Comparison of ENCODE assay signal across 8 cellular contexts in genomic region chr11:110295487-110296225, GRCh38. TPM values are rescaled to one million over a fixed set of nuclear protein-coding genes. Genes with fewer than 3 reads are reported as not detected.
DNase-seq lines count a peak whose midpoint lies in the region; ATAC-seq and TF ChIP-seq lines count a peak whose summit lies in the region.

No MANE protein-coding gene starts in this region.

- in situ Hi-C loops in Caki2 (cut with HindIII; ENCODE audit: low pct_unique_long_range_greater_than_20kb, low sequenced_read_pairs) = no loop called here

- peak overlapping the region; percentile 76 for H3K27ac ChIP-seq in right cardiac atrium (ENCODE audit: low read length)
- peak overlapping the region; percentile 98 for H3K27ac ChIP-seq in psoas muscle

- DNase-seq in Caki2 (ENCODE audit: low read depth) (peak; percentile 36), HS-27A (ENCODE audit: low read depth) (peak; percentile 20), SK-N-DZ (ENCODE audit: low spot score) (peak; percentile 24), amniotic epithelial cell (ENCODE audit: low read depth) (peak; percentile 24), right cardiac atrium (peak; percentile 57 to 84 (median 79)), psoas muscle (peak; percentile 54 to 71), DMS114 treated with DMSO at 0.1 percent for 48 hours (lab: John Stamatoyannopoulos, UW; ENCODE audit: unreplicated experiment) (no peak)

- H3K36me3 ChIP-seq in psoas muscle (ENCODE audit: insufficient read depth in 1 of 2, low read depth in 1 of 2) = no peaks in the 10 kb centered on the region

- intact Hi-C loops in right cardiac atrium (cut with DNase I) (loop anchor here in 2 of 4 donors (10.0 kb wide), 1 partner anchor 69 kb away; no protein-coding TSS in a partner anchor), psoas muscle (cut with DNase I) (loop anchor here (5.0 to 10.0 kb wide), 4 partner anchors 43 to 137 kb away; partner anchors contain the start of gene FDX1 (in 1 of the 2))

- ATAC-seq in GM21367 (IDR thresholded peaks at IDR 0.05; ENCODE audit: unreplicated experiment) = peak; percentile 55
- peak; percentile 70 to 72 for ATAC-seq in right cardiac atrium
- peak; percentile 53 to 73 (median 69) for ATAC-seq in psoas muscle

- peak overlapping the region; percentile 86 for H3K4me3 ChIP-seq in right cardiac atrium (ENCODE audit: low read length)
- peak overlapping the region; percentile 97 for H3K4me3 ChIP-seq in psoas muscle

- no peaks in the 10 kb centered on the region for H3K9me3 ChIP-seq in right cardiac atrium (ENCODE audit: control insufficient read depth, low read length)
- no peaks in the 10 kb centered on the region for H3K9me3 ChIP-seq in psoas muscle

- WGBS in right cardiac atrium = 0% methylated on average over 39 of the region's 39 CpGs
- 0 to 1% (median 0%) methylated on average over 37 to 39 of the region's 39 CpGs for WGBS in psoas muscle, 3 donors

- H3K4me1 ChIP-seq in right cardiac atrium (ENCODE audit: control insufficient read depth, insufficient read depth, low read length) (peaks cover 2% of the 10 kb centered on the region), psoas muscle (peaks cover 34% of the 10 kb centered on the region)

- H3K27me3 ChIP-seq in right cardiac atrium (ENCODE audit: control insufficient read depth, insufficient read depth) (no peaks in the 10 kb centered on the region), psoas muscle (ENCODE audit: insufficient read depth in 3 of 3, low read length in 2 of 3) (no peaks in the 10 kb centered on the region)

- TF ChIP-seq CTCF in psoas muscle (IDR thresholded peaks at IDR 0.05) = no peak

RNA-seq across cellular contexts. Expression of gene RDX, which starts 0.8 kb away (rescaled TPM):
- total RNA-seq in Caki2 (2014; rRNA removed; shearing (Covaris generic); ENCODE audit: low replicate concordance) = 29.9 and 40.8 TPM in 2 replicates
- 27.3 and 31.2 TPM in 2 replicates for polyA plus RNA-seq in SK-N-DZ (2014; cell fraction: cytosol; rRNA removed)
- polyA plus RNA-seq in SK-N-DZ (2014; cell fraction: nucleus; rRNA removed) = 11.9 and 16.3 TPM in 2 replicates
- total RNA-seq in right cardiac atrium (100 to 1,000 TPM; 110 to 135 (median 122) TPM), psoas muscle (100 to 1,000 TPM; 115 to 206 (median 144) TPM)
- polyA plus RNA-seq in right cardiac atrium (37.5 TPM), psoas muscle (10 to 100 TPM; 27.8 to 63.4 (median 42.6) TPM)
